In genomic region chr7:44748948-44749731, GRCh38 we compare ENCODE assay signal across 8 cellular contexts. TPM values are rescaled to one million over a fixed set of nuclear protein-coding genes. Genes with fewer than 3 reads are reported as not detected.
DNase-seq lines count a peak whose midpoint lies in the region; ATAC-seq, FAIRE-seq and TF ChIP-seq lines count a peak whose summit lies in the region.

No MANE protein-coding gene starts in this region.

- 4% methylated on average over 25 of the region's 60 CpGs; no CpG with 5 or more reads in 1 of the 2 experiments for WGBS in H1 (ENCODE audit: extremely low coverage in 1 of 2, insufficient coverage in 1 of 2, insufficient read length in 1 of 2, insufficient replicate concordance in 2 of 2, low coverage in 1 of 2, low lambda C conversion rate in 2 of 2, missing lambda C conversion rate in 1 of 2), 2 experiments

- peak overlapping the region; percentile 69; the same call in 1 of the 2 replicates for H4K8ac ChIP-seq in H1 (ENCODE audit: extremely low read depth, insufficient read depth, low read length)

- peak overlapping the region; percentile 98 to 99 for H3K4me2 ChIP-seq in H1 (ENCODE audit: insufficient read depth in 1 of 2, low read depth in 2 of 2, low read length in 2 of 2)

- H3K4me3 ChIP-seq in left ventricle myocardium inferior (peak overlapping the region; percentile 95), Peyer's patch (peak overlapping the region; percentile 85 to 99 (median 94)), H1 (ENCODE audit: extremely low read depth in 1 of 4, insufficient read depth in 2 of 4, low read depth in 3 of 4, low read length in 4 of 4) (peak overlapping the region; percentile 63 to 98 (median 91)), neutrophil (ENCODE audit: low read depth in 1 of 2, low read length in 1 of 2) (peak overlapping the region; percentile 58 to 76)

- no peak overlapping the region for H2BK12ac ChIP-seq in H1 (ENCODE audit: low read depth, low read length)

- H3K36me3 ChIP-seq in left ventricle myocardium inferior (no peaks in the 10 kb centered on the region), Peyer's patch (no peaks in the 10 kb centered on the region), H1 (ENCODE audit: control insufficient read depth in 2 of 4, insufficient read depth in 4 of 4, low read length in 3 of 4) (0 out of 8 replicates have a peak, but pooled peaks cover 0 to 5% (median 0%) of the 10 kb centered on the region in 4 experiments), neutrophil (no peaks in the 10 kb centered on the region)

- H2BK15ac ChIP-seq in H1 (ENCODE audit: low read length), result no peak overlapping the region

- no peak for TF ChIP-seq CTCF in left ventricle myocardium inferior (IDR thresholded peaks at IDR 0.05; ENCODE audit: borderline replicate concordance)
- TF ChIP-seq CTCF in Peyer's patch (IDR thresholded peaks at IDR 0.05), result no peak
- TF ChIP-seq CTCF in H1 (IDR thresholded peaks at IDR 0.05; ENCODE audit: control extremely low read depth in 1 of 3, insufficient read depth in 1 of 3, low read depth in 1 of 3, low read length in 3 of 3), result no peak
- no peak for TF ChIP-seq CTCF in neutrophil (IDR thresholded peaks at IDR 0.05)

- H3K79me1 ChIP-seq in H1 (ENCODE audit: low read depth, low read length), result peaks cover 12% of the 10 kb centered on the region

- TF ChIP-seq RAD21 in H1 (IDR thresholded peaks at IDR 0.05 in 1 of 2, conservative IDR thresholded peaks at IDR 0.05 in 1 of 2; ENCODE audit: low read depth in 2 of 2, low read length in 2 of 2), result no peak

- POLR2A ChIA-PET in H1 (lab: Charles Lee; ENCODE audit: partially characterized antibody), result interaction anchor here (0.6 to 4.8 kb wide), 22 partner anchors 8 to 175 kb away, joined by 3 to 34 read pairs (median 4); partner anchors contain the start of genes DDX56, H2AZ2, OGDH and PPIA

- H3K27me3 ChIP-seq in left ventricle myocardium inferior (ENCODE audit: low read depth), result no peaks in the 10 kb centered on the region
- no peaks in the 10 kb centered on the region for H3K27me3 ChIP-seq in Peyer's patch
- no peaks in the 10 kb centered on the region for H3K27me3 ChIP-seq in H1 (replicated peaks in 1 of 4; ENCODE audit: control insufficient read depth in 3 of 4, extremely low read depth in 1 of 4, insufficient read depth in 3 of 4, low read length in 3 of 4)
- H3K27me3 ChIP-seq in neutrophil, result no peaks in the 10 kb centered on the region

- H3K56ac ChIP-seq in H1 (replicated peaks; ENCODE audit: insufficient read length, low read depth, low read length), result no peak overlapping the region

- no peak overlapping the region for H2AFZ ChIP-seq in H1 (ENCODE audit: low read length)

- no peak for ATAC-seq in Right ventricle myocardium superior (ENCODE audit: poor library complexity)
- peak; percentile 20 for ATAC-seq in HG02798 (IDR thresholded peaks at IDR 0.05; ENCODE audit: poor library complexity, unreplicated experiment)

- peak overlapping the region; percentile 10; the same call in 1 of the 2 replicates for H2AK5ac ChIP-seq in H1 (ENCODE audit: low read depth, low read length)

- no peak overlapping the region for H2BK20ac ChIP-seq in H1 (ENCODE audit: low read length)

- H3K4ac ChIP-seq in H1 (replicated peaks; ENCODE audit: insufficient read length, low read depth, low read length), result no peak overlapping the region

- CTCF ChIA-PET in H1 (lab: Charles Lee; ENCODE audit: partially characterized antibody), result interaction anchor here (0.7 to 1.6 kb wide), 4 partner anchors 9 to 115 kb away, joined by 3 to 6 read pairs (median 3); no protein-coding TSS in a partner anchor

- H4K91ac ChIP-seq in H1 (replicated peaks; ENCODE audit: insufficient read length, low read length), result no peak overlapping the region

- no peak for FAIRE-seq in H1 (lab: Jason Lieb, UNC)

- peaks cover 8 to 49% of the 10 kb centered on the region in 2 experiments for H3K79me2 ChIP-seq in H1 (ENCODE audit: control insufficient read depth in 1 of 2, insufficient read depth in 2 of 2, low read length in 2 of 2)

- peaks cover 51% of the 10 kb centered on the region for H3K4me1 ChIP-seq in left ventricle myocardium inferior
- H3K4me1 ChIP-seq in Peyer's patch, result peaks cover 0 to 30% (median 21%) of the 10 kb centered on the region in 4 donors
- H3K4me1 ChIP-seq in H1 (replicated peaks in 1 of 4; ENCODE audit: control insufficient read depth in 3 of 4, insufficient read depth in 4 of 4, low read length in 3 of 4), result peaks cover 0 to 26% (median 11%) of the 10 kb centered on the region in 4 experiments; a peak in 6 of 7 replicates
- H3K4me1 ChIP-seq in neutrophil (ENCODE audit: control insufficient read depth in 1 of 2, insufficient read depth in 1 of 2, low read depth in 1 of 2, low read length in 1 of 2), result peaks cover 18 to 24% of the 10 kb centered on the region in 2 experiments

- H3K23ac ChIP-seq in H1 (ENCODE audit: insufficient read length), result no peak overlapping the region

- intact Hi-C loops in left ventricle myocardium inferior (cut with micrococcal nuclease) (no loop called here), Right ventricle myocardium superior (cut with DNase I) (no loop called here)

- H3K27ac ChIP-seq in left ventricle myocardium inferior (replicated peaks) (peak overlapping the region; percentile 100), Peyer's patch (peak overlapping the region; percentile 99 to 100 (median 100)), H1 (ENCODE audit: low read depth, low read length) (no peak overlapping the region; the same call in 1 of the 2 replicates), neutrophil (peak overlapping the region; percentile 99)

- no peak for TF ChIP-seq EP300 in H1 (IDR thresholded peaks at IDR 0.05; ENCODE audit: borderline replicate concordance in 1 of 2, low read depth in 2 of 2, low read length in 2 of 2)

- DNase-seq in left ventricle myocardium inferior (no peak), Right ventricle myocardium superior (no peak), Peyer's patch (peak in 1 of 3 donors; percentile 73), H1 (ENCODE audit: low read depth in 1 of 2, low spot score in 2 of 2) (no peak), putamen (ENCODE audit: low spot score) (no peak)
- no peak for DNase-seq in central memory CD4-positive, alpha-beta T cell

- H2BK120ac ChIP-seq in H1 (replicated peaks; ENCODE audit: low read depth, low read length), result no peak overlapping the region

- H2BK5ac ChIP-seq in H1 (ENCODE audit: low read depth, low read length), result no peak overlapping the region

- H4K5ac ChIP-seq in H1 (ENCODE audit: insufficient read length, low read depth, low read length), result no peak overlapping the region

- H4K20me1 ChIP-seq in H1 (replicated peaks in 1 of 2; ENCODE audit: control insufficient read depth in 1 of 2, insufficient read depth in 2 of 2, low read length in 2 of 2), result peaks cover 14 to 15% of the 10 kb centered on the region in 2 experiments

- H3K14ac ChIP-seq in H1 (ENCODE audit: insufficient read length), result no peak overlapping the region

- no peak overlapping the region; the same call in 1 of the 2 replicates for H3K18ac ChIP-seq in H1 (ENCODE audit: extremely low read depth, low read length)

- H3K23me2 ChIP-seq in H1 (ENCODE audit: low read depth, low read length), result peaks cover 7% of the 10 kb centered on the region

- H3K9ac ChIP-seq in H1 (replicated peaks in 1 of 4; ENCODE audit: extremely low read depth in 1 of 4, low read depth in 3 of 4, low read length in 3 of 4), result peak overlapping the region; percentile 76 to 95 (median 82)

- no peak for TF ChIP-seq POLR2A in Peyer's patch (IDR thresholded peaks at IDR 0.05)
- peak in 1 of 2 experiments; percentile 15; a peak in 2 of 3 replicates for TF ChIP-seq POLR2A in H1 (IDR thresholded peaks at IDR 0.05; ENCODE audit: control extremely low read depth in 1 of 2, low read depth in 2 of 2, low read length in 2 of 2)

- H3K9me3 ChIP-seq in left ventricle myocardium inferior (replicated peaks), result no peaks in the 10 kb centered on the region
- no peaks in the 10 kb centered on the region for H3K9me3 ChIP-seq in Peyer's patch
- no peaks in the 10 kb centered on the region for H3K9me3 ChIP-seq in H1 (ENCODE audit: insufficient read depth in 2 of 2, low read depth in 1 of 2, low read length in 1 of 2)
- no peaks in the 10 kb centered on the region for H3K9me3 ChIP-seq in neutrophil

TF ChIP-seq in H1, 55 proteins besides CTCF, POLR2A, EP300 and RAD21 (continues in another document):
- no peak for TF ChIP-seq HDAC6 (IDR thresholded peaks at IDR 0.05; ENCODE audit: low read depth, low read length)
- no peak for TF ChIP-seq NRF1 (IDR thresholded peaks at IDR 0.05; ENCODE audit: low read depth, low read length)
- no peak for TF ChIP-seq CHD1 (IDR thresholded peaks at IDR 0.05; ENCODE audit: low read depth, low read length)
- no peak for TF ChIP-seq BACH1 (IDR thresholded peaks at IDR 0.05; ENCODE audit: low read length)
- TF ChIP-seq PHF8 (conservative IDR thresholded peaks at IDR 0.05; ENCODE audit: low read depth, low read length), result peak; percentile 67; the same call in 1 of the 2 replicates
- peak; percentile 72 for TF ChIP-seq KDM4A (IDR thresholded peaks at IDR 0.05; ENCODE audit: low read depth, low read length, severe bottlenecking)

RNA-seq across cellular contexts. Expression of gene ZMIZ2, which starts 0.5 kb away (rescaled TPM):
- 62.7 TPM for total RNA-seq in left ventricle myocardium inferior
- 54.1 TPM for total RNA-seq in Right ventricle myocardium superior
- 100 to 1,000 TPM in 2 of 4 donors, 10 to 100 TPM in 2; 34.9 to 150 (median 93.3) TPM for total RNA-seq in Peyer's patch
- total RNA-seq in H1 (2021; fragmentation: NEBNext Ultra II Directional; extraction: Animal tissue kit (Norgen Biotek cat#: 25700)), result 66.4 and 72.2 TPM in 2 replicates
- polyA plus RNA-seq in H1 (2011; rRNA removed), result 24.4 and 41.4 TPM in 2 replicates
- 18.6 TPM for polyA plus RNA-seq in H1 (2011; cell fraction: cytosol; rRNA removed)
- 219 TPM for polyA plus RNA-seq in H1 (2011; cell fraction: nucleus; rRNA removed)
- 62.1 to 76.2 TPM (median 70.8 TPM) in 4 replicates for polyA plus RNA-seq in H1 (2012, experiment 1 of 2)
- 43.3 TPM for polyA plus RNA-seq in H1 (2012, experiment 2 of 2)
- 46.2 TPM for polyA plus RNA-seq in H1 (2013, experiment 1 of 2)
- 40.9 TPM for polyA plus RNA-seq in H1 (2013, experiment 2 of 2)
- polyA minus RNA-seq in H1 (2011; rRNA and poly(A)+ RNA removed), result 23.8 and 29.9 TPM in 2 replicates
- 23.3 TPM for polyA minus RNA-seq in H1 (2011; cell fraction: cytosol; rRNA and poly(A)+ RNA removed)
- polyA minus RNA-seq in H1 (2011; cell fraction: nucleus; rRNA and poly(A)+ RNA removed), result 65.8 TPM

RNA-seq across cellular contexts. Expression of gene PPIA, which starts 47.3 kb away (rescaled TPM):
- total RNA-seq in left ventricle myocardium inferior (470 TPM), Right ventricle myocardium superior (471 TPM), Peyer's patch (1,000 to 10,000 TPM in 1 of 4 donors, 100 to 1,000 TPM in 3; 565 to 1,018 (median 894) TPM)
- total RNA-seq in H1 (2021; fragmentation: NEBNext Ultra II Directional; extraction: Animal tissue kit (Norgen Biotek cat#: 25700)), result 2,865 and 2,888 TPM in 2 replicates
- polyA plus RNA-seq in H1 (2011; rRNA removed), result 3,630 and 5,394 TPM in 2 replicates
- polyA plus RNA-seq in H1 (2011; cell fraction: cytosol; rRNA removed), result 5,080 TPM
- 1,333 TPM for polyA plus RNA-seq in H1 (2011; cell fraction: nucleus; rRNA removed)
- 3,702 to 4,681 TPM (median 4,309 TPM) in 4 replicates for polyA plus RNA-seq in H1 (2012, experiment 1 of 2)
- 1,128 TPM for polyA plus RNA-seq in H1 (2012, experiment 2 of 2)
- polyA plus RNA-seq in H1 (2013, experiment 1 of 2), result 2,125 TPM
- polyA plus RNA-seq in H1 (2013, experiment 2 of 2), result 2,348 TPM
- polyA minus RNA-seq in H1 (2011; rRNA and poly(A)+ RNA removed), result 1,743 and 1,763 TPM in 2 replicates
- 794 TPM for polyA minus RNA-seq in H1 (2011; cell fraction: cytosol; rRNA and poly(A)+ RNA removed)
- 548 TPM for polyA minus RNA-seq in H1 (2011; cell fraction: nucleus; rRNA and poly(A)+ RNA removed)
